16 cellular contexts compared by ENCODE assay signal in genomic region chr1:30852026-30852425, GRCh38. TPM values are rescaled to one million over a fixed set of nuclear protein-coding genes. Genes with fewer than 3 reads are reported as not detected.
A peak's percentile ranks its signal among the peaks of the same experiment; 100 is the strongest.
DNase-seq lines count a peak whose midpoint lies in the region; ATAC-seq, FAIRE-seq and TF ChIP-seq lines count a peak whose summit lies in the region.
"Had no signal": no experiment of that assay in that cellular context is flagged by ENCODE, and none has a peak within 500 bp of the region (broad histone marks: within the 10 kb centered on the region; RNA-seq: fewer than 3 reads in every experiment).

No MANE protein-coding gene starts in this region.

- TF ChIP-seq CTCF in choroid plexus epithelial cell (conservative IDR thresholded peaks at IDR 0.05; ENCODE audit: low read depth, low read length): no peak

- DNase-seq in H54 (ENCODE audit: insufficient read length, low spot score) (peak; percentile 23), choroid plexus epithelial cell (ENCODE audit: low read depth) (peak; percentile 60), kidney glomerular epithelial cell (lab: John Stamatoyannopoulos, UW) (peak; percentile 16), small intestine (peak; percentile 39), NCI-H526 treated with DMSO at 0.1 percent for 48 hours (lab: John Stamatoyannopoulos, UW) (no peak)
- no peak for DNase-seq in activated CD4-positive, alpha-beta T cell treated with anti-CD3 and anti-CD28 coated beads for 4 hours
- DNase-seq: activated CD4-positive, CD25-positive, alpha-beta regulatory T cell; activated effector memory CD4-positive, alpha-beta T cell treated with anti-CD3 and anti-CD28 coated beads, Interleukin-2, amount 50 U/mL, for 16 hours; CD4-positive, alpha-beta T cell; cortex of kidney; NCI-H2227 treated with DMSO at 0.1 percent for 48 hours; SIG-M5 had no signal

- 31 to 54% (median 41%) methylated on average over 5 of the region's 5 CpGs for WGBS in small intestine, 3 donors

- no peak for TF ChIP-seq POLR2A in H54 (IDR thresholded peaks at IDR 0.05; ENCODE audit: low read depth, low read length)

- no peak for ATAC-seq in HG03039 (IDR thresholded peaks at IDR 0.05; ENCODE audit: unreplicated experiment)
- ATAC-seq in HG03139 (IDR thresholded peaks at IDR 0.05; ENCODE audit: unreplicated experiment): no peak

- H3K27ac ChIP-seq in small intestine (ENCODE audit: low read depth in 1 of 2, low read length in 1 of 2): no peak overlapping the region

- H3K4me1 ChIP-seq in small intestine (ENCODE audit: control insufficient read depth in 2 of 2, insufficient read depth in 1 of 2, low read depth in 1 of 2, low read length in 1 of 2): no peaks in the 10 kb centered on the region

- no peak overlapping the region for H3K4me3 ChIP-seq in choroid plexus epithelial cell (ENCODE audit: low read depth, low read length)
- H3K4me3 ChIP-seq in small intestine (ENCODE audit: low read depth in 1 of 2, low read length in 2 of 2): no peak overlapping the region

- H3K36me3 ChIP-seq in small intestine (ENCODE audit: control insufficient read depth in 2 of 2, insufficient read depth in 2 of 2, low read length in 2 of 2): no peaks in the 10 kb centered on the region

- no peak for FAIRE-seq in H54 (lab: Jason Lieb, UNC)
- FAIRE-seq in small intestine (lab: Jason Lieb, UNC): no peak
- FAIRE-seq: GM12892 had no signal

- H3K9me3 ChIP-seq in small intestine (ENCODE audit: control insufficient read depth, low read depth): no peaks in the 10 kb centered on the region

- H3K27me3 ChIP-seq in small intestine (ENCODE audit: control insufficient read depth in 2 of 2, insufficient read depth in 2 of 2, low read length in 2 of 2): no peaks in the 10 kb centered on the region

RNA-seq across cellular contexts. Expression of gene SDC3, which starts 56.5 kb away (rescaled TPM):
- 10 to 100 TPM in 1 of 3 donors, 1 to 10 TPM in 1, under 1 TPM in 1; 0.67 to 24.9 (median 1.9) TPM for polyA plus RNA-seq in small intestine
- polyA plus RNA-seq: IgD-negative memory B cell had no signal

Comparison
In these comparisons a context has a peak if more than half of its experiments do, and no peak if none do; other contexts are left out.
1. DNase-seq: peak in H54 (single experiment), choroid plexus epithelial cell (single experiment), kidney glomerular epithelial cell (single experiment) and small intestine (single experiment); none in activated CD4-positive, alpha-beta T cell treated with anti-CD3 and anti-CD28 coated beads for 4 hours (0 of 2) and NCI-H526 treated with DMSO at 0.1 percent for 48 hours (single experiment).